In the genomic region with DNA sequence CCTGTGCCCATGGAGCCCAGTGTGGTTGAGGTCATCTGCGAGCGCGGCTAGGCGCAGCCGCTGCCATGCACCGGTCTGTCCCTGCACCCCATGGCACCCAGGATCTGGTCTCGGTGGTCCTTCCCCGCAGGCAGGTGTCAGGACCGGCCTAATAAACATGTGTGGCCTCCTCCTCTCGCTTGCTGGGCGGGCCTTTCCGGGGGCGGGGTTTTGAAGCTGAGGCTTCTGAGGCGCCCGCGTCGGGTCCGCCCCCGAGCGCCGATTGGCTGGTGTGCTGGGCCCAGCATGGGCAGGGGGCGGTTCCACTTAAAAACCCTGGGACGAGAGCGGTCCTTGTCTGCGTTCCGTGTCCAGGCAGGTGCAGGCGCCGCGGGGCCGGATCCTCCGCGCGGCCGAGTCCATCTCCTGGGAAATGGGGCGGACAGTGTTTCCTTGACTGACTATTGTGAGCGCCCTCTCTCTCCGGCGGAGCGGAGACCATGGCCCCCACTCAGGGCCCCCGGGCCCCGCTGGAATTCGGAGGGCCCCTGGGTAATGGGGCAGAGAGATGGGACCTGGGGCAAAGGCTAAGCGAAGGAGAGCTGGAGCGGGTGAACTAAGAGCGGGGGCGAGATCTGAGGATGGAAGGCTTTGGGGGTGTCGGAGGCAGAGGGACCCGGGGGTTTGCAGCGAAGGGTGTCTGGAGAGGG, we compare ENCODE assay signal across 9 cellular contexts. TPM values are rescaled to one million over a fixed set of nuclear protein-coding genes. Genes with fewer than 3 reads are reported as not detected.
DNase-seq lines count a peak whose midpoint lies in the region; ATAC-seq, FAIRE-seq and TF ChIP-seq lines count a peak whose summit lies in the region.
"Had no signal": no experiment of that assay in that cellular context is flagged by ENCODE, and none has a peak within 500 bp of the region (broad histone marks: within the 10 kb centered on the region; RNA-seq: fewer than 3 reads in every experiment).

A gene (plus strand): TSS at position 336 of the 689 bp plus-strand sequence. CDS start 144 bp downstream, at position 480.

- no peaks in the 10 kb centered on the region for H3K9me3 ChIP-seq in kidney (ENCODE audit: control insufficient read depth in 1 of 2, low read length in 2 of 2)

- H3K9ac ChIP-seq in kidney (ENCODE audit: low read length in 2 of 2): peak within 1 kb of the TSS; percentile 46 to 77

- peak; percentile 83 for FAIRE-seq in kidney (lab: Jason Lieb, UNC)
- FAIRE-seq: A204.1 had no signal

- TF ChIP-seq CTCF in 22Rv1 (IDR thresholded peaks at IDR 0.05) (no peak), kidney (IDR thresholded peaks at IDR 0.05; ENCODE audit: borderline replicate concordance, extremely low read depth, insufficient read depth) (no peak)

- intact Hi-C loops in kidney (cut with DNase I): no loop called here

- H3K27ac ChIP-seq in 22Rv1 (peak within 1 kb of the TSS; percentile 99), kidney (ENCODE audit: low read depth in 2 of 2, low read length in 2 of 2) (peak within 1 kb of the TSS; percentile 69 to 72)

- peaks cover 10 to 43% of the 10 kb centered on the region in 2 donors for H3K4me1 ChIP-seq in kidney (ENCODE audit: control insufficient read depth in 1 of 2, insufficient read depth in 1 of 2, low read depth in 1 of 2, low read length in 2 of 2)

- DNase-seq in NCI-H460 (ENCODE audit: extremely low read depth, low read depth) (peak; percentile 87), cerebellar nuclear complex (lab: John Stamatoyannopoulos, UW) (peak; percentile 68 to 92), kidney (peak; percentile 99)
- peak; percentile 90 to 93 for DNase-seq in activated CD4-positive, alpha-beta T cell treated with anti-CD3 and anti-CD28 coated beads for 24 hours (ENCODE audit: low read depth in 2 of 2)
- peak; percentile 87 to 90 for DNase-seq in stimulated activated CD4-positive, alpha-beta T cell treated with anti-CD3 and anti-CD28 coated beads, Interleukin-15, amount 100 ng/mL, for 1 hour (ENCODE audit: low read depth in 1 of 2, low spot score in 1 of 2)

- peak within 1 kb of the TSS; percentile 44 to 63 for H3K4me3 ChIP-seq in kidney (ENCODE audit: low read length in 2 of 2)

- H3K36me3 ChIP-seq in kidney (ENCODE audit: control insufficient read depth in 1 of 2, insufficient read depth in 2 of 2, low read length in 2 of 2): peaks cover 0 to 6% of the 10 kb centered on the region in 2 donors

- ATAC-seq in GM18867 (IDR thresholded peaks at IDR 0.05; ENCODE audit: unreplicated experiment): peak; percentile 59
- ATAC-seq in HG03159 (IDR thresholded peaks at IDR 0.05; ENCODE audit: unreplicated experiment): peak; percentile 62

RNA-seq across cellular contexts. Expression of the gene that starts here (rescaled TPM):
- 4.2 and 4.6 TPM in 2 replicates for total RNA-seq in NCI-H460 (2014; rRNA removed; shearing (Covaris generic))
- 5.7 and 10.7 TPM in 2 replicates for polyA plus RNA-seq in NCI-H460 (2014; cell fraction: nucleus; rRNA removed)
- total RNA-seq in kidney: 20.9 TPM
- polyA plus RNA-seq in kidney (ENCODE audit: insufficient read depth, low read depth, low replicate concordance): 88.2 TPM

Comparison
In these comparisons a context has a peak if more than half of its experiments do, and no peak if none do; other contexts are left out.
1. Peak in every context shown above with its lines: DNase-seq, ATAC-seq, H3K4me3 ChIP-seq and H3K27ac ChIP-seq.